Comparison of ENCODE assay signal across 1 cellular context in genomic region chr2:169798718-169799495, GRCh38.
TF ChIP-seq lines count a peak whose summit lies in the region.

Gene SSB (plus strand): TSS chr2:169798871. CDS start chr2:169800961, 2,090 bp downstream.

TF ChIP-seq in HepG2, 621 proteins besides CTCF, POLR2A, EP300 and RAD21 (continued from another document and continues in another):
- TF ChIP-seq, protein P1, sequence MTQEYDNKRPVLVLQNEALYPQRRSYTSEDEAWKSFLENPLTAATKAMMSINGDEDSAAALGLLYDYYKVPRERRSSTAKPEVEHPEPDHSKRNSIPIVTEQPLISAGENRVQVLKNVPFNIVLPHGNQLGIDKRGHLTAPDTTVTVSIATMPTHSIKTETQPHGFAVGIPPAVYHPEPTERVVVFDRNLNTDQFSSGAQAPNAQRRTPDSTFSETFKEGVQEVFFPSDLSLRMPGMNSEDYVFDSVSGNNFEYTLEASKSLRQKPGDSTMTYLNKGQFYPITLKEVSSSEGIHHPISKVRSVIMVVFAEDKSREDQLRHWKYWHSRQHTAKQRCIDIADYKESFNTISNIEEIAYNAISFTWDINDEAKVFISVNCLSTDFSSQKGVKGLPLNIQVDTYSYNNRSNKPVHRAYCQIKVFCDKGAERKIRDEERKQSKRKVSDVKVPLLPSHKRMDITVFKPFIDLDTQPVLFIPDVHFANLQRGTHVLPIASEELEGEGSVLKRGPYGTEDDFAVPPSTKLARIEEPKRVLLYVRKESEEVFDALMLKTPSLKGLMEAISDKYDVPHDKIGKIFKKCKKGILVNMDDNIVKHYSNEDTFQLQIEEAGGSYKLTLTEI (CRISPR knock-in tag; conservative IDR thresholded peaks at IDR 0.05): no peak
- TF ChIP-seq ZNF280D (CRISPR knock-in tag; IDR thresholded peaks at IDR 0.05) (no peak), ZNF484 (CRISPR knock-in tag; IDR thresholded peaks at IDR 0.05; ENCODE audit: borderline replicate concordance, low read depth) (no peak), ZNF703 (CRISPR knock-in tag; IDR thresholded peaks at IDR 0.05; ENCODE audit: borderline replicate concordance) (no peak), ZFY (CRISPR knock-in tag; IDR thresholded peaks at IDR 0.05) (peak; percentile 98), MYC (CRISPR knock-in tag; IDR thresholded peaks at IDR 0.05; ENCODE audit: borderline replicate concordance) (peak; percentile 92), FOSL2 (CRISPR knock-in tag; IDR thresholded peaks at IDR 0.05) (no peak), IRF1 (CRISPR knock-in tag; IDR thresholded peaks at IDR 0.05; ENCODE audit: low read depth) (no peak; the same call in 1 of the 2 replicates), RNF2 (conservative IDR thresholded peaks at IDR 0.05; ENCODE audit: low read depth) (no peak; the same call in 1 of the 2 replicates), ZNF589 (CRISPR knock-in tag; conservative IDR thresholded peaks at IDR 0.05) (no peak), PHF21A (CRISPR knock-in tag; IDR thresholded peaks at IDR 0.05) (no peak), IKZF4 (CRISPR knock-in tag; IDR thresholded peaks at IDR 0.05; ENCODE audit: borderline replicate concordance, low read depth, not compliant biosample characterization) (peak; percentile 24), ZFP1 (CRISPR knock-in tag; IDR thresholded peaks at IDR 0.05) (peak; percentile 82; the same call in 1 of the 2 replicates), ZNF672 (CRISPR knock-in tag; IDR thresholded peaks at IDR 0.05) (no peak), ZNF430 (CRISPR knock-in tag; IDR thresholded peaks at IDR 0.05) (peak; percentile 90), ZNF329 (CRISPR knock-in tag; IDR thresholded peaks at IDR 0.05; ENCODE audit: low read depth) (peak; percentile 44; the same call in 1 of the 2 replicates), MED8 (CRISPR knock-in tag; IDR thresholded peaks at IDR 0.05; ENCODE audit: insufficient replicate concordance) (peak; percentile 63), ZNF691 (CRISPR knock-in tag; IDR thresholded peaks at IDR 0.05; ENCODE audit: borderline replicate concordance, low read depth) (0 out of 2 replicates have a peak, but pooled peaks have one; percentile 48), ZNF564 (CRISPR knock-in tag; IDR thresholded peaks at IDR 0.05) (no peak), ZNF891 (CRISPR knock-in tag; IDR thresholded peaks at IDR 0.05) (peak; percentile 92), ZNF749 (CRISPR knock-in tag; IDR thresholded peaks at IDR 0.05; ENCODE audit: borderline replicate concordance) (peak; percentile 72; the same call in 1 of the 2 replicates), GMEB2 (CRISPR knock-in tag; IDR thresholded peaks at IDR 0.05; ENCODE audit: low read depth) (peak; percentile 27; the same call in 1 of the 2 replicates), ZNF629 (CRISPR knock-in tag; conservative IDR thresholded peaks at IDR 0.05) (0 out of 2 replicates have a peak, but pooled peaks have one; percentile 14), CENPX (CRISPR knock-in tag; IDR thresholded peaks at IDR 0.05) (0 out of 2 replicates have a peak, but pooled peaks have one; percentile 82), PTBP1 (IDR thresholded peaks at IDR 0.05; ENCODE audit: low read depth, low read length, poor library complexity, severe bottlenecking) (peak; percentile 46), SOX5 (CRISPR knock-in tag; IDR thresholded peaks at IDR 0.05; ENCODE audit: borderline replicate concordance) (no peak; the same call in 1 of the 2 replicates), ZNF382 (CRISPR knock-in tag; IDR thresholded peaks at IDR 0.05; ENCODE audit: borderline replicate concordance) (no peak), ZNF720 (CRISPR knock-in tag; IDR thresholded peaks at IDR 0.05) (no peak), ZNF407 (CRISPR knock-in tag; IDR thresholded peaks at IDR 0.05; ENCODE audit: not compliant biosample characterization) (peak; percentile 55), ZNF34 (CRISPR knock-in tag; IDR thresholded peaks at IDR 0.05; ENCODE audit: borderline replicate concordance) (no peak), U2AF2 (IDR thresholded peaks at IDR 0.05; ENCODE audit: low read depth, low read length) (peak; percentile 69; the same call in 1 of the 2 replicates), PHF8 (CRISPR knock-in tag; IDR thresholded peaks at IDR 0.05) (peak; percentile 98), MTA3 (CRISPR knock-in tag; IDR thresholded peaks at IDR 0.05) (no peak), ZZZ3 (CRISPR knock-in tag; IDR thresholded peaks at IDR 0.05; ENCODE audit: borderline replicate concordance) (no peak; the same call in 1 of the 2 replicates), MIER2 (CRISPR knock-in tag; IDR thresholded peaks at IDR 0.05) (no peak), ZNF512 (CRISPR knock-in tag; IDR thresholded peaks at IDR 0.05) (no peak), EEA1 (CRISPR knock-in tag; IDR thresholded peaks at IDR 0.05; ENCODE audit: borderline replicate concordance) (peak; percentile 86; the same call in 1 of the 2 replicates), ZNF878 (CRISPR knock-in tag; IDR thresholded peaks at IDR 0.05) (no peak)
- TF ChIP-seq, protein P2, sequence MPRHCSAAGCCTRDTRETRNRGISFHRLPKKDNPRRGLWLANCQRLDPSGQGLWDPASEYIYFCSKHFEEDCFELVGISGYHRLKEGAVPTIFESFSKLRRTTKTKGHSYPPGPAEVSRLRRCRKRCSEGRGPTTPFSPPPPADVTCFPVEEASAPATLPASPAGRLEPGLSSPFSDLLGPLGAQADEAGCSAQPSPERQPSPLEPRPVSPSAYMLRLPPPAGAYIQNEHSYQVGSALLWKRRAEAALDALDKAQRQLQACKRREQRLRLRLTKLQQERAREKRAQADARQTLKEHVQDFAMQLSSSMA (CRISPR knock-in tag; IDR thresholded peaks at IDR 0.05): no peak
